ENCODE assay signal across 1 cellular context in genomic region chr19:48634036-48634342, GRCh38.
TF ChIP-seq lines count a peak whose summit lies in the region.

No MANE protein-coding gene starts in this region.

TF ChIP-seq in K562, 482 proteins besides CTCF, POLR2A, EP300 and RAD21:
- TF ChIP-seq ARID2 (IDR thresholded peaks at IDR 0.05) = no peak
- TF ChIP-seq ZBTB33 (CRISPR knock-in tag; IDR thresholded peaks at IDR 0.05) = no peak
- no peak for TF ChIP-seq ZNF780A (CRISPR knock-in tag; IDR thresholded peaks at IDR 0.05)
- no peak for TF ChIP-seq ARNT (IDR thresholded peaks at IDR 0.05)
- TF ChIP-seq ZNF431 (CRISPR knock-in tag; IDR thresholded peaks at IDR 0.05) = peak; percentile 54; the same call in 1 of the 2 replicates
- peak; percentile 25; the same call in 1 of the 2 replicates for TF ChIP-seq ZBTB12 (CRISPR knock-in tag; IDR thresholded peaks at IDR 0.05)
- no peak for TF ChIP-seq TAL1 (IDR thresholded peaks at IDR 0.05)
- 0 out of 2 replicates have a peak, but pooled peaks have one; percentile 35 for TF ChIP-seq ZNF121 (CRISPR knock-in tag; conservative IDR thresholded peaks at IDR 0.05)
- TF ChIP-seq ZNF134 (CRISPR knock-in tag; conservative IDR thresholded peaks at IDR 0.05) = no peak
- TF ChIP-seq HDGF (IDR thresholded peaks at IDR 0.05) = peak; percentile 41; the same call in 1 of the 2 replicates
- TF ChIP-seq MEIS2 (IDR thresholded peaks at IDR 0.05; ENCODE audit: partially characterized antibody) = no peak
- no peak for TF ChIP-seq RNF219 (CRISPR knock-in tag; IDR thresholded peaks at IDR 0.05)
- TF ChIP-seq MBD2 (IDR thresholded peaks at IDR 0.05; ENCODE audit: borderline replicate concordance, low read depth) = no peak
- 0 out of 2 replicates have a peak, but pooled peaks have one; percentile 51 for TF ChIP-seq E2F4 (CRISPR knock-in tag; IDR thresholded peaks at IDR 0.05; ENCODE audit: low read depth)
- TF ChIP-seq ZNF436 (CRISPR knock-in tag; IDR thresholded peaks at IDR 0.05) = peak; percentile 24; the same call in 1 of the 2 replicates
- peak; percentile 59; the same call in 1 of the 2 replicates for TF ChIP-seq ZBTB9 (CRISPR knock-in tag; IDR thresholded peaks at IDR 0.05)
- TF ChIP-seq ZNF668 (CRISPR knock-in tag; IDR thresholded peaks at IDR 0.05) = no peak
- TF ChIP-seq ZNF197 (CRISPR knock-in tag; IDR thresholded peaks at IDR 0.05; ENCODE audit: low read depth) = no peak
- TF ChIP-seq RREB1 (CRISPR knock-in tag; IDR thresholded peaks at IDR 0.05) = 0 out of 2 replicates have a peak, but pooled peaks have one; percentile 18
- TF ChIP-seq THAP7 (CRISPR knock-in tag; IDR thresholded peaks at IDR 0.05) = no peak
- TF ChIP-seq TAF9B (IDR thresholded peaks at IDR 0.05; ENCODE audit: partially characterized antibody) = no peak
- peak; percentile 15 for TF ChIP-seq BRD9 (IDR thresholded peaks at IDR 0.05; ENCODE audit: low read depth, partially characterized antibody)
- TF ChIP-seq NR2C2 (CRISPR knock-in tag; IDR thresholded peaks at IDR 0.05) = no peak
- TF ChIP-seq NR2C2 (tag; IDR thresholded peaks at IDR 0.05) = 0 out of 2 replicates have a peak, but pooled peaks have one; percentile 5
- TF ChIP-seq SMAD4 (CRISPR knock-in tag; conservative IDR thresholded peaks at IDR 0.05) = no peak
- 0 out of 2 replicates have a peak, but pooled peaks have one; percentile 23 for TF ChIP-seq CREB3 (tag; conservative IDR thresholded peaks at IDR 0.05; ENCODE audit: low read depth)
- TF ChIP-seq CUX1 (CRISPR knock-in tag; IDR thresholded peaks at IDR 0.05) = 0 out of 2 replicates have a peak, but pooled peaks have one; percentile 22
- no peak for TF ChIP-seq CREB1 (IDR thresholded peaks at IDR 0.05)
- TF ChIP-seq CREB1 (CRISPR knock-in tag; IDR thresholded peaks at IDR 0.05) = no peak
TF ChIP-seq in K562: peak in this region for 12.
